7 cellular contexts compared by ENCODE assay signal in genomic region chr4:128285085-128286023, GRCh38. TPM values are rescaled to one million over a fixed set of nuclear protein-coding genes. Genes with fewer than 3 reads are reported as not detected.
DNase-seq lines count a peak whose midpoint lies in the region; FAIRE-seq and TF ChIP-seq lines count a peak whose summit lies in the region.

No MANE protein-coding gene starts in this region.

- H3K4me3 ChIP-seq in fibroblast of mammary gland (ENCODE audit: control insufficient read depth, low read depth, low read length) (peak overlapping the region; percentile 69), skeletal muscle cell (ENCODE audit: low read depth, low read length) (peak overlapping the region; percentile 87)

- TF ChIP-seq POLR2A in GM12892 (IDR thresholded peaks at IDR 0.05; ENCODE audit: low read depth, low read length) = no peak

- peak; percentile 17 for FAIRE-seq in GM12892 (lab: Jason Lieb, UNC)

- DNase-seq in GM12892 (ENCODE audit: insufficient read length) = no peak
- DNase-seq in RKO (ENCODE audit: low spot score) = peak; percentile 50
- peak; percentile 79 for DNase-seq in fibroblast of mammary gland (ENCODE audit: low read depth)
- DNase-seq in skeletal muscle cell (ENCODE audit: low read depth) = no peak
- DNase-seq in NCI-H510A (lab: John Stamatoyannopoulos, UW) = no peak
- no peak for DNase-seq in superior temporal gyrus (ENCODE audit: extremely low spot score)
- no peak for DNase-seq in dedifferentiated amniotic fluid mesenchymal stem cell (ENCODE audit: extremely low spot score)

- TF ChIP-seq CTCF in fibroblast of mammary gland (conservative IDR thresholded peaks at IDR 0.05; ENCODE audit: control insufficient read depth, insufficient read depth, low read depth, low read length) = no peak

RNA-seq across cellular contexts. Expression of gene PGRMC2, which starts 2.3 kb away (rescaled TPM):
- polyA plus RNA-seq in GM12892 (2012; ENCODE audit: missing spikeins) = 28.0 TPM

Comparison
In these comparisons a context has a peak if more than half of its experiments do, and no peak if none do; other contexts are left out.
1. DNase-seq: peak in RKO (single experiment) and fibroblast of mammary gland (single experiment); none in GM12892 (single experiment), skeletal muscle cell (single experiment), NCI-H510A (single experiment), superior temporal gyrus (single experiment) and dedifferentiated amniotic fluid mesenchymal stem cell (single experiment).